In the genomic region with DNA sequence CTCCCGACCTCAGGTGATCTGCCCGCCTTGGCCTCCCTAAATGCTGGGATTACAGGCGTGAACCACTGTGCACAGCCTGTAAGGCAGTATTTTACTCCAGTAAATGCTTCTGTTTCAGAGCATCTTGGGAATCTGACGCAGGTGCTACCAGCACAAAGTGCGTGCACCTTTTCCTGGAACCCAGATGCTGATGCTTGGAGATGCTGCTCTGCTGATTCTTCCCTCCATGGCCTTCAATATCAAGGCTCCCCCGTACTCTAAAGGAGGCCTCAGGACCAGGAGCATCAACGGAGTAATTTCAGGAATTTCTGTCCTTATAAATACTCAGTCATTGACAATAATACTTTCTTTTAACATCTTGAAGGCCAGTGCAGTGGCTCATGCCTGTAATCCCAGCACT, we compare ENCODE assay signal across 1 cellular context.
TF ChIP-seq lines count a peak whose summit lies in the region.

No MANE protein-coding gene starts in this region.

TF ChIP-seq in GM23338, 12 proteins besides CTCF, POLR2A, EP300 and RAD21 (continued from another document):
- TF ChIP-seq, protein P1, sequence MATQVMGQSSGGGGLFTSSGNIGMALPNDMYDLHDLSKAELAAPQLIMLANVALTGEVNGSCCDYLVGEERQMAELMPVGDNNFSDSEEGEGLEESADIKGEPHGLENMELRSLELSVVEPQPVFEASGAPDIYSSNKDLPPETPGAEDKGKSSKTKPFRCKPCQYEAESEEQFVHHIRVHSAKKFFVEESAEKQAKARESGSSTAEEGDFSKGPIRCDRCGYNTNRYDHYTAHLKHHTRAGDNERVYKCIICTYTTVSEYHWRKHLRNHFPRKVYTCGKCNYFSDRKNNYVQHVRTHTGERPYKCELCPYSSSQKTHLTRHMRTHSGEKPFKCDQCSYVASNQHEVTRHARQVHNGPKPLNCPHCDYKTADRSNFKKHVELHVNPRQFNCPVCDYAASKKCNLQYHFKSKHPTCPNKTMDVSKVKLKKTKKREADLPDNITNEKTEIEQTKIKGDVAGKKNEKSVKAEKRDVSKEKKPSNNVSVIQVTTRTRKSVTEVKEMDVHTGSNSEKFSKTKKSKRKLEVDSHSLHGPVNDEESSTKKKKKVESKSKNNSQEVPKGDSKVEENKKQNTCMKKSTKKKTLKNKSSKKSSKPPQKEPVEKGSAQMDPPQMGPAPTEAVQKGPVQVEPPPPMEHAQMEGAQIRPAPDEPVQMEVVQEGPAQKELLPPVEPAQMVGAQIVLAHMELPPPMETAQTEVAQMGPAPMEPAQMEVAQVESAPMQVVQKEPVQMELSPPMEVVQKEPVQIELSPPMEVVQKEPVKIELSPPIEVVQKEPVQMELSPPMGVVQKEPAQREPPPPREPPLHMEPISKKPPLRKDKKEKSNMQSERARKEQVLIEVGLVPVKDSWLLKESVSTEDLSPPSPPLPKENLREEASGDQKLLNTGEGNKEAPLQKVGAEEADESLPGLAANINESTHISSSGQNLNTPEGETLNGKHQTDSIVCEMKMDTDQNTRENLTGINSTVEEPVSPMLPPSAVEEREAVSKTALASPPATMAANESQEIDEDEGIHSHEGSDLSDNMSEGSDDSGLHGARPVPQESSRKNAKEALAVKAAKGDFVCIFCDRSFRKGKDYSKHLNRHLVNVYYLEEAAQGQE (IDR thresholded peaks at IDR 0.05; ENCODE audit: unreplicated experiment): no peak
- no peak for TF ChIP-seq ZNF114 (CRISPR knock-in tag; IDR thresholded peaks at IDR 0.05)
- no peak for TF ChIP-seq STAT1 (IDR thresholded peaks at IDR 0.05; ENCODE audit: unreplicated experiment)
- TF ChIP-seq, protein P2, sequence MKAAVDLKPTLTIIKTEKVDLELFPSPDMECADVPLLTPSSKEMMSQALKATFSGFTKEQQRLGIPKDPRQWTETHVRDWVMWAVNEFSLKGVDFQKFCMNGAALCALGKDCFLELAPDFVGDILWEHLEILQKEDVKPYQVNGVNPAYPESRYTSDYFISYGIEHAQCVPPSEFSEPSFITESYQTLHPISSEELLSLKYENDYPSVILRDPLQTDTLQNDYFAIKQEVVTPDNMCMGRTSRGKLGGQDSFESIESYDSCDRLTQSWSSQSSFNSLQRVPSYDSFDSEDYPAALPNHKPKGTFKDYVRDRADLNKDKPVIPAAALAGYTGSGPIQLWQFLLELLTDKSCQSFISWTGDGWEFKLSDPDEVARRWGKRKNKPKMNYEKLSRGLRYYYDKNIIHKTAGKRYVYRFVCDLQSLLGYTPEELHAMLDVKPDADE (IDR thresholded peaks at IDR 0.05): no peak
- TF ChIP-seq NANOG (IDR thresholded peaks at IDR 0.05; ENCODE audit: borderline replicate concordance): no peak
- no peak for TF ChIP-seq EZH2phosphoT487 (IDR thresholded peaks at IDR 0.05; ENCODE audit: unreplicated experiment)
- no peak for TF ChIP-seq EZH2 (IDR thresholded peaks at IDR 0.05; ENCODE audit: low read depth, unreplicated experiment)
